ENCODE assay signal across 25 cellular contexts in genomic region chr5:160082589-160082988, GRCh38. TPM values are rescaled to one million over a fixed set of nuclear protein-coding genes. Genes with fewer than 3 reads are reported as not detected.
DNase-seq lines count a peak whose midpoint lies in the region; TF ChIP-seq lines count a peak whose summit lies in the region.
"Had no signal": no experiment of that assay in that cellular context is flagged by ENCODE, and none has a peak within 500 bp of the region (broad histone marks: within the 10 kb centered on the region; RNA-seq: fewer than 3 reads in every experiment).

No MANE protein-coding gene starts in this region.

- in situ Hi-C loops in mammary epithelial cell (cut with MboI; ENCODE audit: low sequenced_read_pairs in 2 of 2): no loop called here

- H3K9ac ChIP-seq in mammary epithelial cell (ENCODE audit: insufficient read depth, low read length): no peak overlapping the region
- no peak overlapping the region for H3K9ac ChIP-seq in mesendoderm (ENCODE audit: low read length)

- H3K4me3 ChIP-seq in mammary epithelial cell (replicated peaks in 1 of 3; ENCODE audit: insufficient read depth in 1 of 3, low read depth in 2 of 3, low read length in 3 of 3) (no peak overlapping the region), breast epithelium (no peak overlapping the region), mesendoderm (ENCODE audit: low read length) (no peak overlapping the region), BE2C (ENCODE audit: low read depth, low read length) (no peak overlapping the region)
- H3K4me3 ChIP-seq: left ventricle myocardium inferior, PC-9, right atrium auricular region had no signal

- H3K4me2 ChIP-seq in mammary epithelial cell (ENCODE audit: insufficient read depth, low read depth, low read length) (peak overlapping the region; percentile 27), mesendoderm (ENCODE audit: low read length) (no peak overlapping the region)
- H3K4me2 ChIP-seq: PC-9 had no signal

- no peak for TF ChIP-seq POLR2A in breast epithelium (IDR thresholded peaks at IDR 0.05)

- no peaks in the 10 kb centered on the region for H3K27me3 ChIP-seq in mammary epithelial cell (ENCODE audit: insufficient read depth, low read length)
- no peaks in the 10 kb centered on the region for H3K27me3 ChIP-seq in breast epithelium
- no peaks in the 10 kb centered on the region for H3K27me3 ChIP-seq in mesendoderm (ENCODE audit: insufficient read depth, low read length, poor library complexity)
- H3K27me3 ChIP-seq in BE2C: no peaks in the 10 kb centered on the region
- H3K27me3 ChIP-seq: MG63, right atrium auricular region had no signal

- no TSS peak for BruUV-seq in mammary epithelial cell (replicated peaks; lab: Mats Ljungman, UMichigan)

- intact Hi-C loops in mammary epithelial cell (cut with micrococcal nuclease): loop anchor here (2.0 to 10.0 kb wide), 2 partner anchors 82 to 312 kb away; no protein-coding TSS in a partner anchor
- intact Hi-C loops in breast epithelium (cut with DNase I; ENCODE audit: low total_unique reads): no loop called here

- H3K79me2 ChIP-seq in mammary epithelial cell (ENCODE audit: insufficient read depth, low read length) (no peaks in the 10 kb centered on the region), mesendoderm (ENCODE audit: control insufficient read depth, insufficient read depth, low read length) (no peaks in the 10 kb centered on the region)

- no peak overlapping the region for H3K23ac ChIP-seq in mesendoderm (ENCODE audit: low read length)

- no peaks in the 10 kb centered on the region for H3K9me3 Mint-ChIP-seq in type B pancreatic cell
- H3K9me3 Mint-ChIP-seq: activated T-cell treated with anti-CD3 and anti-CD28 coated beads, Interleukin-2, amount 50 U/mL, for 24 hours; IgD-negative memory B cell; immature natural killer cell had no signal

- 97% methylated on average over 5 of the region's 5 CpGs for WGBS in mammary epithelial cell (ENCODE audit: low coverage, missing lambda C conversion rate)
- WGBS in mesendoderm (ENCODE audit: extremely low coverage, insufficient coverage, low lambda C conversion rate): no CpG with 5 or more reads among the region's 5 CpGs

- no peaks in the 10 kb centered on the region for H3K27me3 Mint-ChIP-seq in type B pancreatic cell
- H3K27me3 Mint-ChIP-seq: activated T-cell treated with anti-CD3 and anti-CD28 coated beads, Interleukin-2, amount 50 U/mL, for 24 hours; IgD-negative memory B cell had no signal

- peak overlapping the region; percentile 49 for H2AFZ ChIP-seq in mammary epithelial cell (ENCODE audit: low read depth, low read length)
- H2AFZ ChIP-seq: PC-9 had no signal

- H3K9me3 ChIP-seq in mammary epithelial cell (replicated peaks; ENCODE audit: insufficient read depth, low read length) (no peaks in the 10 kb centered on the region), breast epithelium (no peaks in the 10 kb centered on the region), BE2C (no peaks in the 10 kb centered on the region)
- H3K9me3 ChIP-seq: left ventricle myocardium inferior, MG63, right atrium auricular region had no signal

- no peaks in the 10 kb centered on the region for H4K20me1 ChIP-seq in mammary epithelial cell (ENCODE audit: insufficient read depth, low read length)

- DNase-seq in mammary epithelial cell (no peak), breast epithelium (ENCODE audit: low spot score in 2 of 2) (no peak), cerebellar cortex (ENCODE audit: low spot score) (peak; percentile 44), mesendoderm (no peak), type B pancreatic cell (ENCODE audit: extremely low spot score, unreplicated experiment) (no peak), NCI-H1092 treated with DMSO at 0.1 percent for 48 hours (lab: John Stamatoyannopoulos, UW) (no peak), BE2C (no peak), T-helper 1 cell (no peak)
- DNase-seq: activated CD8-positive, alpha-beta T cell treated with anti-CD3 and anti-CD28 coated beads, Interleukin-2, amount 10 ng/mL, durations not matched to agents 7 days and 5 days; activated naive CD4-positive, alpha-beta T cell treated with anti-CD3 and anti-CD28 coated beads, Interleukin-2, amount 50 U/mL, for 16 hours; activated T-cell treated with anti-CD3 and anti-CD28 coated beads, Interleukin-2, amount 50 U/mL, for 24 hours; aorta; C1 segment of cervical spinal cord; effector memory CD4-positive, alpha-beta T cell; immature natural killer cell; left ventricle myocardium inferior; NCI-H82; occipital lobe; stimulated activated CD4-positive, alpha-beta T cell treated with anti-CD3 and anti-CD28 coated beads, Interleukin-15, amount 100 ng/mL, for 24 hours; T-helper 9 cell had no signal

- H3K36me3 Mint-ChIP-seq in type B pancreatic cell: peaks cover 6% of the 10 kb centered on the region
- H3K36me3 Mint-ChIP-seq: IgD-negative memory B cell had no signal

- no peak overlapping the region for H2AK5ac ChIP-seq in mesendoderm (ENCODE audit: low read length)

- H3K4me1 Mint-ChIP-seq in type B pancreatic cell (ENCODE audit: unreplicated experiment): peaks cover 17% of the 10 kb centered on the region
- H3K4me1 Mint-ChIP-seq: immature natural killer cell had no signal

- dilution Hi-C loops in mammary epithelial cell (cut with HindIII; ENCODE audit: low sequenced_read_pairs): loop anchor here (5.0 kb wide), 1 partner anchor 105 kb away; no protein-coding TSS in a partner anchor

- H2BK5ac ChIP-seq in mesendoderm (ENCODE audit: low read length): no peak overlapping the region

- H3K79me1 ChIP-seq in mesendoderm (ENCODE audit: low read length): no peaks in the 10 kb centered on the region

- no peak overlapping the region for H3K18ac ChIP-seq in mesendoderm (ENCODE audit: low read length)

- CTCF ChIA-PET in mammary epithelial cell (lab: Charles Lee; ENCODE audit: low non-redundant PET): interaction anchor here (0.7 kb wide), 1 partner anchor 308 kb away, joined by 3 read pairs; no protein-coding TSS in a partner anchor

- no peaks in the 10 kb centered on the region for H3K36me3 ChIP-seq in mammary epithelial cell (ENCODE audit: insufficient read depth, low read length)
- H3K36me3 ChIP-seq in breast epithelium: no peaks in the 10 kb centered on the region
- no peaks in the 10 kb centered on the region for H3K36me3 ChIP-seq in mesendoderm (ENCODE audit: control insufficient read depth, insufficient read depth, low read length)
- 0 out of 2 replicates have a peak, but pooled peaks cover 5% of the 10 kb centered on the region for H3K36me3 ChIP-seq in BE2C

- H3K4me1 ChIP-seq in mammary epithelial cell (ENCODE audit: insufficient read depth, low read length): peaks cover 22% of the 10 kb centered on the region
- H3K4me1 ChIP-seq in breast epithelium: no peaks in the 10 kb centered on the region
- no peaks in the 10 kb centered on the region for H3K4me1 ChIP-seq in mesendoderm (ENCODE audit: control insufficient read depth, low read depth, low read length)
- H3K4me1 ChIP-seq in BE2C: no peaks in the 10 kb centered on the region

- H3K27ac Mint-ChIP-seq in type B pancreatic cell: no peak overlapping the region
- H3K27ac Mint-ChIP-seq: activated CD8-positive, alpha-beta T cell treated with anti-CD3 and anti-CD28 coated beads, Interleukin-2, amount 10 ng/mL, durations not matched to agents 7 days and 5 days; activated T-cell treated with anti-CD3 and anti-CD28 coated beads, Interleukin-2, amount 50 U/mL, for 24 hours; IgD-negative memory B cell; immature natural killer cell had no signal

- H3K27ac ChIP-seq in mammary epithelial cell (ENCODE audit: insufficient read depth, low read depth, low read length) (no peak overlapping the region), breast epithelium (no peak overlapping the region), mesendoderm (ENCODE audit: low read depth, low read length) (no peak overlapping the region)
- H3K27ac ChIP-seq: HL-60, left ventricle myocardium inferior, PC-9, right atrium auricular region had no signal

- peak overlapping the region; percentile 59 for H3K4ac ChIP-seq in mesendoderm (ENCODE audit: low read depth, low read length)

- H4K8ac ChIP-seq in mesendoderm (ENCODE audit: low read depth, low read length): no peak overlapping the region

- H2BK120ac ChIP-seq in mesendoderm (ENCODE audit: low read depth, low read length): no peak overlapping the region

- no peak overlapping the region for H3K56ac ChIP-seq in mesendoderm (ENCODE audit: low read length)

- H3K4me3 Mint-ChIP-seq in type B pancreatic cell: peak overlapping the region; percentile 7
- H3K4me3 Mint-ChIP-seq: activated CD8-positive, alpha-beta T cell treated with anti-CD3 and anti-CD28 coated beads, Interleukin-2, amount 10 ng/mL, durations not matched to agents 7 days and 5 days; activated T-cell treated with anti-CD3 and anti-CD28 coated beads, Interleukin-2, amount 50 U/mL, for 24 hours; IgD-negative memory B cell; immature natural killer cell had no signal

- no peak overlapping the region for H4K5ac ChIP-seq in mesendoderm (ENCODE audit: low read length)

- no peak overlapping the region for H2BK15ac ChIP-seq in mesendoderm (replicated peaks; ENCODE audit: low read depth)

- TF ChIP-seq CTCF in mammary epithelial cell (conservative IDR thresholded peaks at IDR 0.05 in 1 of 2, IDR thresholded peaks at IDR 0.05 in 1 of 2; ENCODE audit: extremely low read depth in 1 of 2, insufficient read depth in 1 of 2, low read depth in 1 of 2, low read length in 2 of 2) (no peak), breast epithelium (IDR thresholded peaks at IDR 0.05) (no peak), type B pancreatic cell (conservative IDR thresholded peaks at IDR 0.05) (no peak), BE2C (IDR thresholded peaks at IDR 0.05; ENCODE audit: low read depth, low read length) (no peak)

RNA-seq across cellular contexts. Expression of gene PWWP2A, which starts 36.7 kb away (rescaled TPM):
- total RNA-seq in mammary epithelial cell (10 to 100 TPM; 14.7 to 16.7 TPM), breast epithelium (10 to 100 TPM; 29.8 to 45.8 (median 39.3) TPM), type B pancreatic cell (ENCODE audit: low replicate concordance) (28.8 and 29.2 TPM in 2 replicates)
- polyA plus RNA-seq in mammary epithelial cell: 8.4 TPM
- 1.8 TPM for polyA minus RNA-seq in mammary epithelial cell
- 29.9 TPM for polyA plus RNA-seq in mesendoderm (2013, experiment 1 of 2)
- 29.7 TPM for polyA plus RNA-seq in mesendoderm (2013, experiment 2 of 2)
- 34.4 TPM for polyA plus RNA-seq in BE2C (2012; ENCODE audit: insufficient read depth, insufficient read length, low read depth)
